8 cellular contexts compared by ENCODE assay signal in the genomic region with DNA sequence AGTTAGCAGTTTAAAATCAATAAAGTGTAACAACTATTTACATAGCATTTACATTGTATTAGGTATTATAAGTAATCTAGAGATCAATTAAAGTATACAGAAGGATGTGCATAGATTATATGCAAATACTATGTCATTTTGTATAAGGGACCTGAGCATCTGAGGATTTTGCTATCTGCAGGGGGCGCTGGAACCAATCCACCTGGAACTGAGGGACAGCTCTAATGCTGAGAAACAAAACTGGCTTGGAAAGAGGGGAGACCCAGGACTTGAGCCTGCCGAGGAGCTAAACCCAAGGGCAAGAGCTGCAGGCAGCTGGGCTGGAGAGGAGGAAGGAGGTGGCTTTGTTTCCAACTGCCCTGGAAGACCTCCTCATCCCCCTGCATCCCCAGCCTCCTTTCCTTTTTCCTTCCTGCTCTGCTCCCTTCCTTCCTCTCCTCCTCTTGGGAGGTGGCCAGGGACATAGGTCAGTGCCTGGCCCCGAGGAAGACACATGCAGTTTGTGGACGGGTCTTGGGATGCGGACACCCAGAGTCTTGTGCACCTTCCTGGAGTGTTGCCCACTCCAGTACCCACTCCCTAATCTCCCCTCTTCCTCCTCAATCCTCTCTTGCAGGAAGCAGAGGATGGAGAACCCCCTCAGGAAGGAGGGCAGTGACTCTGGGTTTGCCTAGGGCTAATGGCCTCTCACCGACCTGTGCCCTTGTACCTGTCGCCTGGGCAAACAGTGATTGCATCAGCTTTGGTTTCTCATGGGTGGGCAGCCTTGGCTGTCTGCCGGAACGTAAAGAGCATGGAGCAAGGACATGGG.
A peak's percentile ranks its signal among the peaks of the same experiment; 100 is the strongest.
DNase-seq lines count a peak whose midpoint lies in the region; ATAC-seq and TF ChIP-seq lines count a peak whose summit lies in the region.

No MANE protein-coding gene starts in this region.

- peak; percentile 2 for DNase-seq in NCI-H146 (lab: John Stamatoyannopoulos, UW)
- DNase-seq in NCI-H146 treated with DMSO at 0.1 percent for 48 hours (lab: John Stamatoyannopoulos, UW; ENCODE audit: unreplicated experiment) = no peak
- peak in 1 of 2 donors; percentile 32 for DNase-seq in cardiac fibroblast (ENCODE audit: low read depth in 2 of 2)
- peak; percentile 7 to 32 (median 17) for DNase-seq in stimulated activated CD4-positive, alpha-beta T cell treated with anti-CD3 and anti-CD28 coated beads, Interleukin-12 subunit alpha, Interleukin-12 subunit beta, amount 100 ng/mL, for 48 hours (ENCODE audit: low read depth in 2 of 3, low spot score in 1 of 3)
- DNase-seq in 8988T = no peak
- DNase-seq in midbrain (lab: John Stamatoyannopoulos, UW) = no peak

- peak; percentile 37; the same call in 1 of the 3 replicates for ATAC-seq in SK-N-SH treated with all-trans-retinoic acid at 6 μM for 48 hours
- no peak for ATAC-seq in GM18868 (IDR thresholded peaks at IDR 0.05; ENCODE audit: unreplicated experiment)

- no peak overlapping the region for H3K4me3 ChIP-seq in cardiac fibroblast (replicated peaks in 1 of 2; ENCODE audit: low read depth in 2 of 2, low read length in 2 of 2)

- peak; percentile 42 for TF ChIP-seq CTCF in cardiac fibroblast (IDR thresholded peaks at IDR 0.05; ENCODE audit: low read depth, low read length)

TF ChIP-seq in SK-N-SH treated with all-trans-retinoic acid at 6 μM for 48 hours, 23 proteins besides CTCF, POLR2A, EP300 and RAD21:
- no peak for TF ChIP-seq TCF4 (CRISPR knock-in tag; IDR thresholded peaks at IDR 0.05; ENCODE audit: borderline replicate concordance)

Comparison
In these comparisons a context has a peak if more than half of its experiments do, and no peak if none do; other contexts are left out.
1. DNase-seq: peak in NCI-H146 (single experiment) and stimulated activated CD4-positive, alpha-beta T cell treated with anti-CD3 and anti-CD28 coated beads, Interleukin-12 subunit alpha, Interleukin-12 subunit beta, amount 100 ng/mL, for 48 hours (3 of 3); none in NCI-H146 treated with DMSO at 0.1 percent for 48 hours (single experiment), 8988T (single experiment) and midbrain (single experiment).